In genomic region chr18:45836242-45837215, GRCh38 we compare ENCODE assay signal across 10 cellular contexts. TPM values are rescaled to one million over a fixed set of nuclear protein-coding genes. Genes with fewer than 3 reads are reported as not detected.
DNase-seq lines count a peak whose midpoint lies in the region; ATAC-seq and TF ChIP-seq lines count a peak whose summit lies in the region.
"Had no signal": no experiment of that assay in that cellular context is flagged by ENCODE, and none has a peak within 500 bp of the region (broad histone marks: within the 10 kb centered on the region; RNA-seq: fewer than 3 reads in every experiment).

No MANE protein-coding gene starts in this region.

- H3K9me3 ChIP-seq in ovary, result no peaks in the 10 kb centered on the region

- no peak for TF ChIP-seq POLR2A in ovary (IDR thresholded peaks at IDR 0.05)

- H3K27ac Mint-ChIP-seq in effector memory CD8-positive, alpha-beta T cell, result no peak overlapping the region
- no peak overlapping the region for H3K27ac Mint-ChIP-seq in naive thymus-derived CD8-positive, alpha-beta T cell

- DNase-seq in DMS153 (lab: John Stamatoyannopoulos, UW), result peak; percentile 85
- no peak for DNase-seq in effector memory CD8-positive, alpha-beta T cell
- DNase-seq in naive thymus-derived CD8-positive, alpha-beta T cell, result no peak
- no peak for DNase-seq in ovary
- DNase-seq in NCI-H774 (lab: John Stamatoyannopoulos, UW), result no peak
- no peak for DNase-seq in NCI-H524 (lab: John Stamatoyannopoulos, UW)
- DNase-seq: NCI-H1436 treated with DMSO at 0.1 percent for 48 hours had no signal

- 64 to 73% (median 72%) methylated on average over 14 of the region's 14 CpGs for WGBS in ovary, 3 donors

- H3K4me3 Mint-ChIP-seq in effector memory CD8-positive, alpha-beta T cell, result peak overlapping the region; percentile 71 to 76
- peak overlapping the region; percentile 19 to 69 (median 65) for H3K4me3 Mint-ChIP-seq in naive thymus-derived CD8-positive, alpha-beta T cell

- peaks cover 6 to 17% of the 10 kb centered on the region in 2 donors for H3K4me1 Mint-ChIP-seq in effector memory CD8-positive, alpha-beta T cell (ENCODE audit: low read depth in 2 of 2)
- H3K4me1 Mint-ChIP-seq in naive thymus-derived CD8-positive, alpha-beta T cell, result peaks cover 4 to 15% (median 12%) of the 10 kb centered on the region in 4 donors

- TF ChIP-seq EP300 in Ishikawa (IDR thresholded peaks at IDR 0.05; ENCODE audit: borderline replicate concordance) (no peak), ovary (IDR thresholded peaks at IDR 0.05) (no peak)

- intact Hi-C loops in ovary (cut with DNase I), result no loop called here

- TF ChIP-seq CTCF in ovary (IDR thresholded peaks at IDR 0.05), result no peak

- H3K9me3 Mint-ChIP-seq in effector memory CD8-positive, alpha-beta T cell, result no peaks in the 10 kb centered on the region
- H3K9me3 Mint-ChIP-seq in naive thymus-derived CD8-positive, alpha-beta T cell, result no peaks in the 10 kb centered on the region

- no peak overlapping the region for H3K4me3 ChIP-seq in ovary

- no peaks in the 10 kb centered on the region for H3K36me3 ChIP-seq in ovary

- POLR2A ChIA-PET in naive thymus-derived CD8-positive, alpha-beta T cell (lab: Charles Lee), result no interaction called here

- peaks cover 34 to 71% of the 10 kb centered on the region in 2 donors for H3K27me3 Mint-ChIP-seq in effector memory CD8-positive, alpha-beta T cell
- peaks cover 17 to 71% (median 41%) of the 10 kb centered on the region in 5 donors for H3K27me3 Mint-ChIP-seq in naive thymus-derived CD8-positive, alpha-beta T cell

- peaks cover 8% of the 10 kb centered on the region for H3K36me3 Mint-ChIP-seq in effector memory CD8-positive, alpha-beta T cell (ENCODE audit: insufficient read depth)
- H3K36me3 Mint-ChIP-seq in naive thymus-derived CD8-positive, alpha-beta T cell, result peaks cover 0 to 3% (median 2%) of the 10 kb centered on the region in 3 donors

- H3K27me3 ChIP-seq in ovary, result no peaks in the 10 kb centered on the region

- TF ChIP-seq RAD21 in Ishikawa (IDR thresholded peaks at IDR 0.05; ENCODE audit: low read depth), result no peak

- no peak overlapping the region for H3K27ac ChIP-seq in ovary
- H3K27ac ChIP-seq: GM23248 had no signal

- no peak for ATAC-seq in effector memory CD8-positive, alpha-beta T cell (replicated peaks)
- no peak for ATAC-seq in naive thymus-derived CD8-positive, alpha-beta T cell

- H3K4me1 ChIP-seq in ovary (ENCODE audit: insufficient read depth), result peaks cover 7% of the 10 kb centered on the region

TF ChIP-seq in Ishikawa, 13 proteins besides CTCF, POLR2A, EP300 and RAD21:
- 0 out of 2 replicates have a peak, but pooled peaks have one; percentile 17 for TF ChIP-seq USF1 (IDR thresholded peaks at IDR 0.05)
- no peak for TF ChIP-seq CREB1 (IDR thresholded peaks at IDR 0.05; ENCODE audit: low read depth)

RNA-seq across cellular contexts. Expression of gene SIGLEC15, which starts 11.1 kb away (rescaled TPM):
- not detected for total RNA-seq in naive thymus-derived CD8-positive, alpha-beta T cell
- polyA plus RNA-seq in naive thymus-derived CD8-positive, alpha-beta T cell, result not detected
- 1 to 10 TPM in 1 of 7 donors, under 1 TPM in 4, not detected in 2; 0.12 to 1.4 (median 0.30) TPM for total RNA-seq in ovary
- under 1 TPM in 1 of 2 donors, not detected in 1; 0.05 TPM for polyA plus RNA-seq in ovary
- polyA plus RNA-seq: neural cell had no signal
